8 cellular contexts compared by ENCODE assay signal in the genomic region with DNA sequence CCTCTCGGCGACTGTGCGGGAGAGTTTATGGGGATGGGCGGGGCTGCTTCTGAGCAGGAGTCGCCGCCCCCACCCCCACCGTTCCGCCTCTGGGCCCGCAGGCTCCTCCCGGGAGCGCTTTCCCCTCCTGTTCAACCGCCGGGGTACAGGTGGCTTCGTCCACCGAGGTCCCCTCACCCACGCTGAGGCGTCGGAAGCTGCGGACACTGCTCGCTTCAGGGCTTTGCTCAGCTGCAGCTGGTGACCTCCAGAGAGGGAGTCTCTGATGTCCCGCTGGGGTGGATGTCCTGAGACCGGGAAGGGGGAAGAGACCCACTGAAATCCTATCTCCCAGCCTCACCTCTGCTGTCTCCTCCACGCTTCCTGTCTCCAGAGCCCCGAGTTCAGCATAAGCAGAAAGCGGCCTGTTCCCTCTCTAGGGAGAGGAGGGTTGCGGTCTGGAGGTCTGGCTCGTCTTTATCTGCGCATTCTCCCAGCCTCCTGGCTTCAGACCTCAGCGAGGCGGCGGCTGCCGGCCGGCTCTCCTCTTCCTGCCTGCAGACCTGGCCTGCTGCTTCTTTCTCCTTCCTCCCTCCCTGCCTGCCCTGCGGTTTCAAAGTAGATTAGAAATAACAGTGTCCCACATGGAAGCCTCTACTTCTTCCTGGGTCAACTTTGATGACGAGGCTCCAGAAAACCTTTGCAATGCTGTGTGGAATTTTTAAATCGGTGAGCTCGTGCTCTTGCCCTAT. TPM values are rescaled to one million over a fixed set of nuclear protein-coding genes. Genes with fewer than 3 reads are reported as not detected.
A peak's percentile ranks its signal among the peaks of the same experiment; 100 is the strongest.
DNase-seq lines count a peak whose midpoint lies in the region; ATAC-seq and TF ChIP-seq lines count a peak whose summit lies in the region.

No MANE protein-coding gene starts in this region.

- H3K4me3 Mint-ChIP-seq in activated naive CD8-positive, alpha-beta T cell treated with anti-CD3 and anti-CD28 coated beads for 36 hours, result peak overlapping the region; percentile 72

- in situ Hi-C loops in HAP-1 (cut with MboI; ENCODE audit: low sequenced_read_pairs), result no loop called here

- ATAC-seq in left lung (peak; percentile 55), HG02571 (IDR thresholded peaks at IDR 0.05; ENCODE audit: unreplicated experiment) (no peak), HG02588 (IDR thresholded peaks at IDR 0.05; ENCODE audit: unreplicated experiment) (no peak)

- peaks cover 67% of the 10 kb centered on the region for H3K27me3 Mint-ChIP-seq in activated naive CD8-positive, alpha-beta T cell treated with anti-CD3 and anti-CD28 coated beads for 36 hours

- H3K4me1 Mint-ChIP-seq in activated naive CD8-positive, alpha-beta T cell treated with anti-CD3 and anti-CD28 coated beads for 36 hours, result peaks cover 14% of the 10 kb centered on the region

- H3K9me3 Mint-ChIP-seq in activated naive CD8-positive, alpha-beta T cell treated with anti-CD3 and anti-CD28 coated beads for 36 hours, result no peaks in the 10 kb centered on the region

- peaks cover 3% of the 10 kb centered on the region; the same call in 1 of the 2 replicates for H3K4me1 ChIP-seq in HAP-1
- peaks cover 3 to 21% of the 10 kb centered on the region in 2 donors for H3K4me1 ChIP-seq in left lung

- no peak for TF ChIP-seq CTCF in left lung (IDR thresholded peaks at IDR 0.05)

- H3K36me3 ChIP-seq in HAP-1 (replicated peaks), result no peaks in the 10 kb centered on the region
- H3K36me3 ChIP-seq in left lung, result no peaks in the 10 kb centered on the region

- H3K4me3 ChIP-seq in HAP-1, result peak overlapping the region; percentile 3; the same call in 1 of the 2 replicates
- peak overlapping the region; percentile 0 to 5 for H3K4me3 ChIP-seq in left lung

- no peak overlapping the region for H3K27ac ChIP-seq in left lung

- DNase-seq in AG20443 (ENCODE audit: low spot score) (peak; percentile 62), HAP-1 (ENCODE audit: low spot score in 2 of 2) (peak in 1 of 2 experiments; percentile 49), left lung (no peak), middle frontal gyrus (ENCODE audit: extremely low spot score, low spot score) (no peak)
- no peak for DNase-seq in activated naive CD8-positive, alpha-beta T cell treated with anti-CD3 and anti-CD28 coated beads for 36 hours
- no peak for DNase-seq in activated CD4-positive, CD25-positive, alpha-beta regulatory T cell treated with anti-CD3 and anti-CD28 coated beads, Interleukin-2, amount 50 U/mL, for 72 hours

- H3K27me3 ChIP-seq in HAP-1 (ENCODE audit: low read depth), result peaks cover 21% of the 10 kb centered on the region
- H3K27me3 ChIP-seq in left lung, result peaks cover 33 to 64% of the 10 kb centered on the region in 2 donors

- no peaks in the 10 kb centered on the region for H3K9me3 ChIP-seq in HAP-1
- peaks cover 0 to 6% of the 10 kb centered on the region in 2 donors for H3K9me3 ChIP-seq in left lung

- no peaks in the 10 kb centered on the region for H3K36me3 Mint-ChIP-seq in activated naive CD8-positive, alpha-beta T cell treated with anti-CD3 and anti-CD28 coated beads for 36 hours

- H3K27ac Mint-ChIP-seq in activated naive CD8-positive, alpha-beta T cell treated with anti-CD3 and anti-CD28 coated beads for 36 hours, result no peak overlapping the region

- intact Hi-C loops in left lung (cut with DNase I), result no loop called here

RNA-seq across cellular contexts. Expression of a gene that starts 1.8 kb away (rescaled TPM):
- total RNA-seq in activated naive CD8-positive, alpha-beta T cell treated with anti-CD3 and anti-CD28 coated beads for 36 hours, result not detected
- total RNA-seq in left lung, result 1 to 10 TPM in 1 of 2 donors, under 1 TPM in 1; 0.68 to 2.2 TPM

RNA-seq across cellular contexts. Expression of a gene that starts 36.4 kb away (rescaled TPM):
- 1 to 10 TPM; 1.4 to 1.6 TPM for total RNA-seq in activated naive CD8-positive, alpha-beta T cell treated with anti-CD3 and anti-CD28 coated beads for 36 hours
- total RNA-seq in left lung, result under 1 TPM; 0.47 to 0.90 TPM
